In the genomic region with DNA sequence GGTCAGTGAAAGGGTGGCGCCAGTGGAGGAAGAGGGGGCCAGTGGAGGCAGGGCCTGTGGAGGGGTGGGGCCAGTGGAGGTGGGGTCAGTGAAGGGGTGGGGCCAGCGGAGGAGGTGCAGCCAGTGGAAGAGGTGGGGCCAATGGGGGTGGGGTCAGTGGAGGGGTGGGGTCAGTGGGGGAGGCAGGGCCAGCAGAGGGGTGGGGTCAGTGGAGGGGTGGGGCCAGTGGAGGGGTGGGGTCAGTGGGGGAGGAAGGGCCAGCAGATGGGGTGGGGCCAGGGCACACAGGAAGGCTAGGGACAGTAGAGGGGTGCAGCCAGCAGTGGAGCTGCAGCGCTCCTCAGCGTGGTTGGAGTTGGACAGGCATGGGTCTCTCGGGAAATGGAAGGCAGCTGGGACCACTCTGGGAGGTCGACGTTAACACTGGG, we compare ENCODE assay signal across 9 cellular contexts. TPM values are rescaled to one million over a fixed set of nuclear protein-coding genes. Genes with fewer than 3 reads are reported as not detected.
DNase-seq lines count a peak whose midpoint lies in the region; ATAC-seq and TF ChIP-seq lines count a peak whose summit lies in the region.
"Had no signal": no experiment of that assay in that cellular context is flagged by ENCODE, and none has a peak within 500 bp of the region (broad histone marks: within the 10 kb centered on the region; RNA-seq: fewer than 3 reads in every experiment).

No MANE protein-coding gene starts in this region.

- H3K9ac ChIP-seq in DND-41 (ENCODE audit: low read depth, low read length) = no peak overlapping the region

- intact Hi-C loops in left colon (cut with DNase I, micrococcal nuclease) = no loop called here

- H3K9me3 Mint-ChIP-seq in activated T-helper 17 cell treated with anti-CD3 and anti-CD28 coated beads, Interleukin-2, amount 50 U/mL, for 72 hours = no peaks in the 10 kb centered on the region

- CTCF ChIA-PET in HEK293 (lab: Yijun Ruan, JAX) = no interaction called here

- H2AFZ ChIP-seq in DND-41 (ENCODE audit: low read depth, low read length) = no peak overlapping the region

- TF ChIP-seq CTCF in DND-41 (IDR thresholded peaks at IDR 0.05; ENCODE audit: borderline replicate concordance, extremely low read depth, low read length, poor library complexity, severe bottlenecking) (no peak), HEK293 (tag by site-specific recombination; IDR thresholded peaks at IDR 0.05) (no peak)

- no peak overlapping the region for H3K4me3 Mint-ChIP-seq in activated T-helper 17 cell treated with anti-CD3 and anti-CD28 coated beads, Interleukin-2, amount 50 U/mL, for 72 hours

- H3K27me3 Mint-ChIP-seq in activated T-helper 17 cell treated with anti-CD3 and anti-CD28 coated beads, Interleukin-2, amount 50 U/mL, for 72 hours = no peaks in the 10 kb centered on the region

- H3K9me3 ChIP-seq in DND-41 (ENCODE audit: insufficient read depth, low read length, severe bottlenecking) (no peaks in the 10 kb centered on the region), HEK293 (ENCODE audit: control insufficient read depth, insufficient read depth, low read depth, low read length) (no peaks in the 10 kb centered on the region)
- H3K9me3 ChIP-seq: adrenal gland had no signal

- H3K27me3 ChIP-seq in DND-41 (ENCODE audit: insufficient read depth, low read length, poor library complexity) = no peaks in the 10 kb centered on the region
- H3K27me3 ChIP-seq: adrenal gland had no signal

- H3K4me1 Mint-ChIP-seq in activated T-helper 17 cell treated with anti-CD3 and anti-CD28 coated beads, Interleukin-2, amount 50 U/mL, for 72 hours = no peaks in the 10 kb centered on the region

- H3K4me1 ChIP-seq in DND-41 (ENCODE audit: insufficient read depth, low read length) (no peaks in the 10 kb centered on the region), HEK293 (ENCODE audit: control insufficient read depth, insufficient read depth, low read length) (no peaks in the 10 kb centered on the region)
- H3K4me1 ChIP-seq: adrenal gland had no signal

- no peak for DNase-seq in DND-41
- no peak for DNase-seq in left colon
- DNase-seq in NCI-H510A (lab: John Stamatoyannopoulos, UW) = no peak
- DNase-seq: NCI-H226 had no signal

- H3K27ac ChIP-seq in DND-41 (ENCODE audit: low read length) = no peak overlapping the region
- H3K27ac ChIP-seq in HEK293 (ENCODE audit: extremely low read depth, low read depth, low read length) = no peak overlapping the region

- no peak overlapping the region for H3K4me3 ChIP-seq in DND-41 (ENCODE audit: low read depth in 1 of 2, low read length in 2 of 2)
- no peak overlapping the region for H3K4me3 ChIP-seq in HEK293 (ENCODE audit: low read depth, low read length)
- H3K4me3 ChIP-seq: adrenal gland had no signal

- POLR2A ChIA-PET in HEK293 (lab: Yijun Ruan, JAX) = no interaction called here

- ATAC-seq in DND-41 (ENCODE audit: insufficient read depth, low read depth) = 0 out of 3 replicates have a peak, but pooled peaks have one; percentile 18
- ATAC-seq in activated T-helper 17 cell treated with anti-CD3 and anti-CD28 coated beads, Interleukin-2, amount 50 U/mL, for 72 hours (replicated peaks) = peak; percentile 40
- ATAC-seq in left colon = peak; percentile 32
- ATAC-seq in GM19023 (IDR thresholded peaks at IDR 0.05; ENCODE audit: unreplicated experiment) = no peak
- ATAC-seq in HG03460 (IDR thresholded peaks at IDR 0.05; ENCODE audit: unreplicated experiment) = no peak

- no peaks in the 10 kb centered on the region for H3K36me3 Mint-ChIP-seq in activated T-helper 17 cell treated with anti-CD3 and anti-CD28 coated beads, Interleukin-2, amount 50 U/mL, for 72 hours (ENCODE audit: low read depth)

- no peak overlapping the region for H3K27ac Mint-ChIP-seq in activated T-helper 17 cell treated with anti-CD3 and anti-CD28 coated beads, Interleukin-2, amount 50 U/mL, for 72 hours

- H3K79me2 ChIP-seq in DND-41 (ENCODE audit: insufficient read depth, low read length) = no peaks in the 10 kb centered on the region

- no peaks in the 10 kb centered on the region for H3K36me3 ChIP-seq in DND-41 (ENCODE audit: insufficient read depth, low read length)
- peaks cover 0 to 70% of the 10 kb centered on the region in 2 experiments; a peak in 2 of 3 replicates for H3K36me3 ChIP-seq in HEK293 (ENCODE audit: control insufficient read depth in 2 of 2, insufficient read depth in 1 of 2, low read length in 2 of 2)

- H4K20me1 ChIP-seq in DND-41 (ENCODE audit: insufficient read depth, low read length) = 0 out of 2 replicates have a peak, but pooled peaks cover 4% of the 10 kb centered on the region

- no peak overlapping the region for H3K4me2 ChIP-seq in DND-41 (ENCODE audit: insufficient read depth, low read length)

TF ChIP-seq in HEK293, 187 proteins besides CTCF, POLR2A, EP300 and RAD21:
- TF ChIP-seq ZNF707 (tag by site-specific recombination; IDR thresholded peaks at IDR 0.05) (no peak), KLF1 (tag by site-specific recombination; IDR thresholded peaks at IDR 0.05) (0 out of 2 replicates have a peak, but pooled peaks have one; percentile 55), KLF8 (tag by site-specific recombination; IDR thresholded peaks at IDR 0.05) (peak; percentile 65), ZNF560 (tag by site-specific recombination; IDR thresholded peaks at IDR 0.05; ENCODE audit: borderline replicate concordance) (no peak)
TF ChIP-seq in HEK293: peak in this region for 2.

RNA-seq across cellular contexts. Expression of gene ADRM1, which starts 18.7 kb away (rescaled TPM):
- 100 to 1,000 TPM in 1 of 2 donors, 10 to 100 TPM in 1; 67.3 to 132 TPM for total RNA-seq in activated T-helper 17 cell treated with anti-CD3 and anti-CD28 coated beads, Interleukin-2, amount 50 U/mL, for 72 hours
- 10 to 100 TPM; 67.2 to 73.1 TPM for total RNA-seq in left colon

RNA-seq across cellular contexts. Expression of gene LAMA5, which starts 45.6 kb away (rescaled TPM):
- total RNA-seq in activated T-helper 17 cell treated with anti-CD3 and anti-CD28 coated beads, Interleukin-2, amount 50 U/mL, for 72 hours = under 1 TPM; 0.29 to 0.39 TPM
- 10 to 100 TPM; 18.2 to 45.8 TPM for total RNA-seq in left colon

Comparison
In these comparisons a context has a peak if more than half of its experiments do, and no peak if none do; other contexts are left out.
1. ATAC-seq: peak in DND-41 (single experiment), activated T-helper 17 cell treated with anti-CD3 and anti-CD28 coated beads, Interleukin-2, amount 50 U/mL, for 72 hours (single experiment) and left colon (single experiment); none in GM19023 (single experiment) and HG03460 (single experiment).
2. RNA of gene LAMA5, which starts 45.6 kb away (total RNA-seq): 18.2 to 45.8 TPM in left colon; 0.29 to 0.39 TPM in activated T-helper 17 cell treated with anti-CD3 and anti-CD28 coated beads, Interleukin-2, amount 50 U/mL, for 72 hours; every median in the first group is over 10 times any median in the second.